9 cellular contexts compared by ENCODE assay signal in the genomic region with DNA sequence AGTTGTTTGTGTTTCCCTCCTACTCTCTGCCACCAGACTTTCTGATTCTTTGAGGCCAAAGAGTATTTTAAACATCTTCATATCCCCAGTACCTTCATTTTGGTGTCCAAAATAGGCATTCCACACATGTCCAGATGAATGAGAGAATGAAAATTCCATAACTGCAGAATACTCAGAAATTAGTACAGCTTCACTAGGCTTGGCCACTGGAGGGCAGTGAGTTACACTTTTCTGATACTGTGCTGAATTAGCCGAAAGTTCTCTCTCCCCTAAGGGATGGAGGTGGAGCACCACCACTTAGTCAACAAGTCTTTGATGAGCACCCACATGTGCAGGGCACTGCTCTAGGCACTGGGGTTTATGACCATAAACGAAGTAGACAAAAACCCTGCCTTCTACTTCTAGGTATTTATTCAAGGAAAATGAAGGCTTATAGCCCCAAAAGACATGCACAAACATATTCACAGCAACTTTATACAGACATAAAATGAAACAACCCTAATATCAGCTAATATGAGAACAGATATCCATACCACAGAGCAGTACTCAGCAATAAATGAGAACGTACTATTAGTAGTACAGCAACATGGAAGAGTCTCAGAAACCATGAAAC. TPM values are rescaled to one million over a fixed set of nuclear protein-coding genes. Genes with fewer than 3 reads are reported as not detected.
DNase-seq lines count a peak whose midpoint lies in the region; ATAC-seq and TF ChIP-seq lines count a peak whose summit lies in the region.
"Had no signal": no experiment of that assay in that cellular context is flagged by ENCODE, and none has a peak within 500 bp of the region (broad histone marks: within the 10 kb centered on the region; RNA-seq: fewer than 3 reads in every experiment).

No MANE protein-coding gene starts in this region.

- no peak overlapping the region for H3K9ac ChIP-seq in mesenchymal stem cell (ENCODE audit: low read length)

- peak; percentile 71 for TF ChIP-seq CTCF in 22Rv1 (IDR thresholded peaks at IDR 0.05)

- 34% methylated on average over 2 of the region's 3 CpGs for WGBS in mesenchymal stem cell

- H3K18ac ChIP-seq in mesenchymal stem cell (ENCODE audit: low read depth in 1 of 2, low read length in 2 of 2), result no peak overlapping the region

- peaks cover 21 to 43% of the 10 kb centered on the region in 2 experiments for H3K36me3 ChIP-seq in mesenchymal stem cell (ENCODE audit: control insufficient read depth in 1 of 2, insufficient read depth in 2 of 2, low read depth in 1 of 2, low read length in 2 of 2)

- H3K4ac ChIP-seq in mesenchymal stem cell (ENCODE audit: low read depth in 1 of 2, low read length in 2 of 2), result no peak overlapping the region

- H2AFZ ChIP-seq in mesenchymal stem cell (ENCODE audit: low read depth, low read length), result no peak overlapping the region

- no peaks in the 10 kb centered on the region for H3K27me3 ChIP-seq in mesenchymal stem cell (ENCODE audit: control insufficient read depth in 1 of 2, insufficient read depth in 1 of 2, low read length in 2 of 2)

- no peak overlapping the region for H4K8ac ChIP-seq in mesenchymal stem cell (ENCODE audit: low read length)

- peaks cover 22% of the 10 kb centered on the region for H3K79me1 ChIP-seq in mesenchymal stem cell (replicated peaks; ENCODE audit: low read length, poor library complexity, severe bottlenecking)

- H2AK5ac ChIP-seq in mesenchymal stem cell (ENCODE audit: low read length, severe bottlenecking), result no peak overlapping the region

- H3K27ac ChIP-seq in 22Rv1 (no peak overlapping the region), mesenchymal stem cell (ENCODE audit: low read length, poor library complexity, severe bottlenecking) (no peak overlapping the region)
- H3K27ac ChIP-seq: epithelial cell of prostate had no signal

- no peaks in the 10 kb centered on the region for H3K4me1 ChIP-seq in mesenchymal stem cell (ENCODE audit: control insufficient read depth, insufficient read depth, low read depth, low read length)

- no peak overlapping the region for H3K14ac ChIP-seq in mesenchymal stem cell (ENCODE audit: low read length in 2 of 2)

- H3K9me3 ChIP-seq in mesenchymal stem cell (ENCODE audit: control insufficient read depth, low read length), result no peaks in the 10 kb centered on the region

- H2BK12ac ChIP-seq in mesenchymal stem cell (ENCODE audit: low read length in 2 of 2), result no peak overlapping the region

- no peak overlapping the region for H3K4me3 ChIP-seq in mesenchymal stem cell (ENCODE audit: insufficient read depth in 1 of 2, low read depth in 1 of 2, low read length in 2 of 2)

- H2BK120ac ChIP-seq in mesenchymal stem cell (ENCODE audit: low read depth, low read length), result no peak overlapping the region

- ATAC-seq in HG03095 (IDR thresholded peaks at IDR 0.05; ENCODE audit: unreplicated experiment), result no peak

- in situ Hi-C loops in G401 (cut with HindIII; ENCODE audit: low sequenced_read_pairs), result no loop called here

- peak; percentile 52 for DNase-seq in G401 (ENCODE audit: low spot score)
- peak; percentile 29 for DNase-seq in NCI-H226
- DNase-seq in cerebellum (ENCODE audit: low spot score), result peak; percentile 50
- DNase-seq in mesenchymal stem cell, result peak; percentile 54
- no peak for DNase-seq in retina
- DNase-seq in NCI-H526 treated with DMSO at 0.1 percent for 48 hours (lab: John Stamatoyannopoulos, UW), result no peak

- H2BK5ac ChIP-seq in mesenchymal stem cell (ENCODE audit: low read depth, low read length, poor library complexity, severe bottlenecking), result no peak overlapping the region

- H2BK15ac ChIP-seq in mesenchymal stem cell (ENCODE audit: low read depth, poor library complexity, severe bottlenecking), result no peak overlapping the region

- no peak overlapping the region for H3K23ac ChIP-seq in mesenchymal stem cell (ENCODE audit: low read length in 2 of 2)

- H4K91ac ChIP-seq in mesenchymal stem cell (ENCODE audit: low read length), result no peak overlapping the region

- no peak overlapping the region for H3K4me2 ChIP-seq in mesenchymal stem cell (ENCODE audit: low read length, poor library complexity, severe bottlenecking)

RNA-seq across cellular contexts. Expression of a gene that starts 46.1 kb away (rescaled TPM):
- 1.2 and 1.4 TPM in 2 replicates for total RNA-seq in G401 (2014; rRNA removed; shearing (Covaris generic))
- 1.00 TPM for total RNA-seq in cerebellum
- 2.0 TPM for polyA plus RNA-seq in mesenchymal stem cell (2013, experiment 1 of 2)
- 2.5 TPM for polyA plus RNA-seq in mesenchymal stem cell (2013, experiment 2 of 2)

RNA-seq across cellular contexts. Expression of a gene that starts 46.4 kb away (rescaled TPM):
- total RNA-seq in G401 (2014; rRNA removed; shearing (Covaris generic)), result 6.7 and 12.0 TPM in 2 replicates
- 8.1 TPM for total RNA-seq in cerebellum
- 7.1 TPM for polyA plus RNA-seq in mesenchymal stem cell (2013, experiment 1 of 2)
- 7.1 TPM for polyA plus RNA-seq in mesenchymal stem cell (2013, experiment 2 of 2)

RNA-seq across cellular contexts. Expression of a gene that starts 49.8 kb away (rescaled TPM):
- total RNA-seq in G401 (2014; rRNA removed; shearing (Covaris generic)), result 35.7 and 57.9 TPM in 2 replicates
- total RNA-seq in cerebellum, result 17.7 TPM
- 13.1 TPM for polyA plus RNA-seq in mesenchymal stem cell (2013, experiment 1 of 2)
- 12.4 TPM for polyA plus RNA-seq in mesenchymal stem cell (2013, experiment 2 of 2)

Comparison
In these comparisons a context has a peak if more than half of its experiments do, and no peak if none do; other contexts are left out.
1. DNase-seq: peak in G401 (single experiment), NCI-H226 (single experiment), cerebellum (single experiment) and mesenchymal stem cell (single experiment); none in retina (single experiment) and NCI-H526 treated with DMSO at 0.1 percent for 48 hours (single experiment).